ENCODE assay signal across 3 cellular contexts in the genomic region with DNA sequence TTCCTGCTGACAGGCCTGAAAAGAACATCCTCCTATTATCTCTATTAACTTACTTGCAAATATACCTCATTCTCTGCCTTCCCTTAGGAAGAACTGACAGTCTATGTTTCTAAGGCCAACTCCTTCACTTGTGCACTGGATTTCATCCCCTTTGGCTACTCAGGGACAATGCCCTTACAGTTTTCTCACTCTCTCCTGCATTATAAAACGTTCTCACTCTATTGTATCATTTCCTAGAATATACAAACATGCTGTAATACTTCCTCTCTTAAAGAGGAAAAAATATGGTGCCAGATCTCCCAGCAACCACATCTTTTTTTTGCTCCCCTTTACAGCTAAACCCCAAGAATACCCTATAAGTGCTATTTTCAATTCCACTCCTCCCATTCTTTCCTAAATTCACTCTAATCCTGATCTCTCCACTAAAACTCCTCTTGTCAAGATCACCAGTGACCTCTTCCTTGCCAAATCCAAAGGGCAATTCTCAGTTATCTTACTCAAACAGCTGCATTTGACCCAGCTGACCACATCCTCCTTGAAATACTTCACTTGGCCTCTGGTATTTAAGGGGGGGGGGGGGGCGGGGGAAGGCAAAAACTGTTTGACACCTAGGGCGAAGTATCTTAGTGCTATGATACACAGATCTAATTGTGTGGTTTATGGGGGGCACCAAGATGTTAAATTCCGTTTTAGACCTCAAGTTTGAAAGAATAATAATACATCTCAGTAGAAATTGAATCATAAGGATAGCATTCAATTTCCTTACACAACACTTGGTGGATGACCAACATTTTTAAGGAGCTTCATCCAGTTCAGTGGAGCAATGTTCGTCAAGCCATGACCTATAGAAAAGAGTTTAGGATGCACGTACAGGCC.
A peak's percentile ranks its signal among the peaks of the same experiment; 100 is the strongest.
TF ChIP-seq lines count a peak whose summit lies in the region.

No MANE protein-coding gene starts in this region.

TF ChIP-seq in SK-N-SH, 30 proteins besides CTCF, POLR2A, EP300 and RAD21:
- TF ChIP-seq, protein P1, sequence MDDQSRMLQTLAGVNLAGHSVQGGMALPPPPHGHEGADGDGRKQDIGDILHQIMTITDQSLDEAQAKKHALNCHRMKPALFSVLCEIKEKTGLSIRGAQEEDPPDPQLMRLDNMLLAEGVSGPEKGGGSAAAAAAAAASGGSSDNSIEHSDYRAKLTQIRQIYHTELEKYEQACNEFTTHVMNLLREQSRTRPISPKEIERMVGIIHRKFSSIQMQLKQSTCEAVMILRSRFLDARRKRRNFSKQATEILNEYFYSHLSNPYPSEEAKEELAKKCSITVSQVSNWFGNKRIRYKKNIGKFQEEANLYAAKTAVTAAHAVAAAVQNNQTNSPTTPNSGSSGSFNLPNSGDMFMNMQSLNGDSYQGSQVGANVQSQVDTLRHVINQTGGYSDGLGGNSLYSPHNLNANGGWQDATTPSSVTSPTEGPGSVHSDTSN (IDR thresholded peaks at IDR 0.05), result no peak
- TF ChIP-seq IRF3 (IDR thresholded peaks at IDR 0.05; ENCODE audit: low read depth, low read length) (no peak), USF1 (IDR thresholded peaks at IDR 0.05; ENCODE audit: borderline replicate concordance, low read depth) (no peak), MEF2A (IDR thresholded peaks at IDR 0.05; ENCODE audit: borderline replicate concordance, low read depth) (no peak), NRF1 (IDR thresholded peaks at IDR 0.05; ENCODE audit: low read depth, low read length) (no peak), FOXM1 (IDR thresholded peaks at IDR 0.05; ENCODE audit: low read depth) (no peak), YY1 (IDR thresholded peaks at IDR 0.05; ENCODE audit: low read depth) (no peak), TCF12 (IDR thresholded peaks at IDR 0.05) (no peak), RXRA (IDR thresholded peaks at IDR 0.05; ENCODE audit: borderline replicate concordance, low read depth) (no peak)
- TF ChIP-seq, protein P2, sequence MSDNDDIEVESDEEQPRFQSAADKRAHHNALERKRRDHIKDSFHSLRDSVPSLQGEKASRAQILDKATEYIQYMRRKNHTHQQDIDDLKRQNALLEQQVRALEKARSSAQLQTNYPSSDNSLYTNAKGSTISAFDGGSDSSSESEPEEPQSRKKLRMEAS (IDR thresholded peaks at IDR 0.05; ENCODE audit: low read depth), result no peak
- TF ChIP-seq, protein P3, sequence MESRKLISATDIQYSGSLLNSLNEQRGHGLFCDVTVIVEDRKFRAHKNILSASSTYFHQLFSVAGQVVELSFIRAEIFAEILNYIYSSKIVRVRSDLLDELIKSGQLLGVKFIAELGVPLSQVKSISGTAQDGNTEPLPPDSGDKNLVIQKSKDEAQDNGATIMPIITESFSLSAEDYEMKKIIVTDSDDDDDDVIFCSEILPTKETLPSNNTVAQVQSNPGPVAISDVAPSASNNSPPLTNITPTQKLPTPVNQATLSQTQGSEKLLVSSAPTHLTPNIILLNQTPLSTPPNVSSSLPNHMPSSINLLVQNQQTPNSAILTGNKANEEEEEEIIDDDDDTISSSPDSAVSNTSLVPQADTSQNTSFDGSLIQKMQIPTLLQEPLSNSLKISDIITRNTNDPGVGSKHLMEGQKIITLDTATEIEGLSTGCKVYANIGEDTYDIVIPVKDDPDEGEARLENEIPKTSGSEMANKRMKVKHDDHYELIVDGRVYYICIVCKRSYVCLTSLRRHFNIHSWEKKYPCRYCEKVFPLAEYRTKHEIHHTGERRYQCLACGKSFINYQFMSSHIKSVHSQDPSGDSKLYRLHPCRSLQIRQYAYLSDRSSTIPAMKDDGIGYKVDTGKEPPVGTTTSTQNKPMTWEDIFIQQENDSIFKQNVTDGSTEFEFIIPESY (IDR thresholded peaks at IDR 0.05; ENCODE audit: borderline replicate concordance, low read depth), result no peak

TF ChIP-seq in SK-N-SH treated with all-trans-retinoic acid at 6 μM for 48 hours, 23 proteins besides CTCF, POLR2A, EP300 and RAD21 (continues in another document):
- TF ChIP-seq CSRNP3 (CRISPR knock-in tag; IDR thresholded peaks at IDR 0.05) (no peak), TSHZ2 (CRISPR knock-in tag; IDR thresholded peaks at IDR 0.05) (no peak), ZC3H10 (CRISPR knock-in tag; IDR thresholded peaks at IDR 0.05) (no peak), RARB (CRISPR knock-in tag; IDR thresholded peaks at IDR 0.05) (no peak), TOX (CRISPR knock-in tag; IDR thresholded peaks at IDR 0.05; ENCODE audit: borderline replicate concordance) (no peak), PATZ1 (CRISPR knock-in tag; IDR thresholded peaks at IDR 0.05; ENCODE audit: borderline replicate concordance) (no peak), POU6F1 (CRISPR knock-in tag; IDR thresholded peaks at IDR 0.05; ENCODE audit: borderline replicate concordance, low read depth) (no peak), ZNF565 (CRISPR knock-in tag; conservative IDR thresholded peaks at IDR 0.05; ENCODE audit: low read depth) (no peak)

TF ChIP-seq in endothelial cell of umbilical vein, 7 proteins besides CTCF, POLR2A, EP300 and RAD21 (continued from another document):
- TF ChIP-seq, protein P2 (IDR thresholded peaks at IDR 0.05; ENCODE audit: insufficient read depth, insufficient read length), result no peak
- TF ChIP-seq EZH2 (IDR thresholded peaks at IDR 0.05; ENCODE audit: borderline replicate concordance, low read depth, low read length, severe bottlenecking) (no peak), GATA2 (IDR thresholded peaks at IDR 0.05; ENCODE audit: insufficient read depth, insufficient read length, low read depth, low read length) (peak; percentile 73), POLR2AphosphoS5 (IDR thresholded peaks at IDR 0.05; ENCODE audit: insufficient read depth, low read depth, low read length) (no peak), FOS (IDR thresholded peaks at IDR 0.05; ENCODE audit: borderline replicate concordance, insufficient read depth, low read length) (peak; percentile 25), JUN (IDR thresholded peaks at IDR 0.05; ENCODE audit: borderline replicate concordance, insufficient read depth, insufficient read length, low read depth) (peak; percentile 34)
